In genomic region chr17:39450847-39451581, GRCh38 we compare ENCODE assay signal across 8 cellular contexts. TPM values are rescaled to one million over a fixed set of nuclear protein-coding genes. Genes with fewer than 3 reads are reported as not detected.
A peak's percentile ranks its signal among the peaks of the same experiment; 100 is the strongest.
DNase-seq lines count a peak whose midpoint lies in the region; ATAC-seq and TF ChIP-seq lines count a peak whose summit lies in the region.

MED1 (minus strand) TSS chr17:39451263; CDS start chr17:39451062, 201 bp downstream.

- peak within 1 kb of the TSS; percentile 100 for H3K4me3 ChIP-seq in BE2C (ENCODE audit: low read depth, low read length)
- H3K4me3 ChIP-seq in coronary artery = peak within 1 kb of the TSS; percentile 98

- peaks cover 16% of the 10 kb centered on the region for H3K4me1 Mint-ChIP-seq in activated CD4-positive, alpha-beta T cell treated with anti-CD3 and anti-CD28 coated beads, Interleukin-2, amount 10 ng/mL, durations not matched to agents 24 days and 14 days

- H3K4me1 ChIP-seq in BE2C = peaks cover 7% of the 10 kb centered on the region; the same call in 1 of the 2 replicates

- peak within 1 kb of the TSS; percentile 54 to 91 for H3K27ac ChIP-seq in coronary artery

- H3K4me3 Mint-ChIP-seq in activated CD4-positive, alpha-beta T cell treated with anti-CD3 and anti-CD28 coated beads, Interleukin-2, amount 10 ng/mL, durations not matched to agents 24 days and 14 days = peak within 1 kb of the TSS; percentile 99

- H3K9me3 Mint-ChIP-seq in activated CD4-positive, alpha-beta T cell treated with anti-CD3 and anti-CD28 coated beads, Interleukin-2, amount 10 ng/mL, durations not matched to agents 24 days and 14 days = no peaks in the 10 kb centered on the region

- DNase-seq in BE2C = peak; percentile 96
- DNase-seq in GM19240 (ENCODE audit: insufficient read length, low spot score) = peak; percentile 94
- DNase-seq in NCI-H526 treated with DMSO at 0.1 percent for 48 hours (lab: John Stamatoyannopoulos, UW) = peak; percentile 96
- DNase-seq in activated CD4-positive, alpha-beta T cell treated with anti-CD3 and anti-CD28 coated beads, Interleukin-2, amount 10 ng/mL, durations not matched to agents 24 days and 14 days = peak; percentile 98
- peak; percentile 95 for DNase-seq in coronary artery (ENCODE audit: low spot score)
- DNase-seq in left colon = peak; percentile 93 to 95
- peak; percentile 94 for DNase-seq in stimulated activated CD4-positive, alpha-beta T cell treated with anti-CD3 and anti-CD28 coated beads, Interleukin-1b, Interleukin-23, amount 100 ng/mL, for 48 hours

- ATAC-seq in HG03469 (IDR thresholded peaks at IDR 0.05; ENCODE audit: unreplicated experiment) (peak; percentile 80), left colon (peak; percentile 99)

- no peaks in the 10 kb centered on the region; the same call in 1 of the 2 replicates for H3K9me3 ChIP-seq in BE2C

- peak within 1 kb of the TSS; percentile 98 for H3K27ac Mint-ChIP-seq in activated CD4-positive, alpha-beta T cell treated with anti-CD3 and anti-CD28 coated beads, Interleukin-2, amount 10 ng/mL, durations not matched to agents 24 days and 14 days

- H3K27me3 Mint-ChIP-seq in activated CD4-positive, alpha-beta T cell treated with anti-CD3 and anti-CD28 coated beads, Interleukin-2, amount 10 ng/mL, durations not matched to agents 24 days and 14 days = no peaks in the 10 kb centered on the region

- intact Hi-C loops in activated CD4-positive, alpha-beta T cell treated with anti-CD3 and anti-CD28 coated beads, Interleukin-2, amount 10 ng/mL, durations not matched to agents 24 days and 14 days (cut with micrococcal nuclease) = loop anchor here (1.0 kb wide), 1 partner anchor 10 kb away; the partner anchor contains the start of gene CDK12
- intact Hi-C loops in left colon (cut with DNase I, micrococcal nuclease) = no loop called here

- TF ChIP-seq CTCF in BE2C (IDR thresholded peaks at IDR 0.05; ENCODE audit: low read depth, low read length) = no peak
- TF ChIP-seq CTCF in coronary artery (IDR thresholded peaks at IDR 0.05) = no peak

- peaks cover 19% of the 10 kb centered on the region for H3K36me3 ChIP-seq in BE2C

- H3K27me3 ChIP-seq in BE2C = no peaks in the 10 kb centered on the region

- peaks cover 20% of the 10 kb centered on the region for H3K36me3 Mint-ChIP-seq in activated CD4-positive, alpha-beta T cell treated with anti-CD3 and anti-CD28 coated beads, Interleukin-2, amount 10 ng/mL, durations not matched to agents 24 days and 14 days (ENCODE audit: low read depth)

RNA-seq across cellular contexts. Expression of gene MED1, which starts in this region (rescaled TPM):
- polyA plus RNA-seq in BE2C (2012; ENCODE audit: insufficient read depth, insufficient read length, low read depth) = 48.9 TPM
- total RNA-seq in activated CD4-positive, alpha-beta T cell treated with anti-CD3 and anti-CD28 coated beads, Interleukin-2, amount 10 ng/mL, durations not matched to agents 24 days and 14 days = 70.9 and 73.0 TPM in 2 replicates
- total RNA-seq in left colon = 10 to 100 TPM; 25.3 to 28.3 TPM

Comparison
In these comparisons a context has a peak if more than half of its experiments do, and no peak if none do; other contexts are left out.
1. Peak in every context shown above with its lines: DNase-seq, ATAC-seq, H3K4me3 ChIP-seq and H3K27ac ChIP-seq.